Comparison of ENCODE assay signal across 1 cellular context in genomic region chr11:108226036-108226435, GRCh38.
TF ChIP-seq lines count a peak whose summit lies in the region.

No MANE protein-coding gene starts in this region.

TF ChIP-seq in WTC11, 78 proteins besides CTCF, POLR2A, EP300 and RAD21 (continued from another document):
- TF ChIP-seq AR (CRISPR knock-in tag; IDR thresholded peaks at IDR 0.05) = no peak
- TF ChIP-seq ZNF232 (CRISPR knock-in tag; IDR thresholded peaks at IDR 0.05) = no peak
- TF ChIP-seq ZSCAN18 (CRISPR knock-in tag; IDR thresholded peaks at IDR 0.05) = no peak
- TF ChIP-seq NR2C2 (CRISPR knock-in tag; IDR thresholded peaks at IDR 0.05) = no peak
- TF ChIP-seq, protein P1, sequence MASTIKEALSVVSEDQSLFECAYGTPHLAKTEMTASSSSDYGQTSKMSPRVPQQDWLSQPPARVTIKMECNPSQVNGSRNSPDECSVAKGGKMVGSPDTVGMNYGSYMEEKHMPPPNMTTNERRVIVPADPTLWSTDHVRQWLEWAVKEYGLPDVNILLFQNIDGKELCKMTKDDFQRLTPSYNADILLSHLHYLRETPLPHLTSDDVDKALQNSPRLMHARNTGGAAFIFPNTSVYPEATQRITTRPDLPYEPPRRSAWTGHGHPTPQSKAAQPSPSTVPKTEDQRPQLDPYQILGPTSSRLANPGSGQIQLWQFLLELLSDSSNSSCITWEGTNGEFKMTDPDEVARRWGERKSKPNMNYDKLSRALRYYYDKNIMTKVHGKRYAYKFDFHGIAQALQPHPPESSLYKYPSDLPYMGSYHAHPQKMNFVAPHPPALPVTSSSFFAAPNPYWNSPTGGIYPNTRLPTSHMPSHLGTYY (CRISPR knock-in tag; IDR thresholded peaks at IDR 0.05) = no peak
- no peak for TF ChIP-seq GABPB1 (CRISPR knock-in tag; IDR thresholded peaks at IDR 0.05)
- no peak for TF ChIP-seq ZBTB43 (CRISPR knock-in tag; IDR thresholded peaks at IDR 0.05)
- no peak for TF ChIP-seq ZNF425 (CRISPR knock-in tag; conservative IDR thresholded peaks at IDR 0.05)
- TF ChIP-seq ZNF121 (CRISPR knock-in tag; IDR thresholded peaks at IDR 0.05) = no peak
- TF ChIP-seq GTF2I (CRISPR knock-in tag; conservative IDR thresholded peaks at IDR 0.05) = no peak
- no peak for TF ChIP-seq ZNF416 (CRISPR knock-in tag; IDR thresholded peaks at IDR 0.05)
- TF ChIP-seq AFF4 (CRISPR knock-in tag; IDR thresholded peaks at IDR 0.05; ENCODE audit: borderline replicate concordance) = no peak
- TF ChIP-seq KAT7 (CRISPR knock-in tag; IDR thresholded peaks at IDR 0.05; ENCODE audit: borderline replicate concordance) = no peak
- no peak for TF ChIP-seq ZNF423 (CRISPR knock-in tag; IDR thresholded peaks at IDR 0.05)
- TF ChIP-seq ELF4 (CRISPR knock-in tag; IDR thresholded peaks at IDR 0.05; ENCODE audit: low read depth) = no peak
- no peak for TF ChIP-seq FOXP1 (CRISPR knock-in tag; IDR thresholded peaks at IDR 0.05; ENCODE audit: borderline replicate concordance)
- TF ChIP-seq ZNF219 (CRISPR knock-in tag; IDR thresholded peaks at IDR 0.05; ENCODE audit: borderline replicate concordance) = no peak
